In the genomic region with DNA sequence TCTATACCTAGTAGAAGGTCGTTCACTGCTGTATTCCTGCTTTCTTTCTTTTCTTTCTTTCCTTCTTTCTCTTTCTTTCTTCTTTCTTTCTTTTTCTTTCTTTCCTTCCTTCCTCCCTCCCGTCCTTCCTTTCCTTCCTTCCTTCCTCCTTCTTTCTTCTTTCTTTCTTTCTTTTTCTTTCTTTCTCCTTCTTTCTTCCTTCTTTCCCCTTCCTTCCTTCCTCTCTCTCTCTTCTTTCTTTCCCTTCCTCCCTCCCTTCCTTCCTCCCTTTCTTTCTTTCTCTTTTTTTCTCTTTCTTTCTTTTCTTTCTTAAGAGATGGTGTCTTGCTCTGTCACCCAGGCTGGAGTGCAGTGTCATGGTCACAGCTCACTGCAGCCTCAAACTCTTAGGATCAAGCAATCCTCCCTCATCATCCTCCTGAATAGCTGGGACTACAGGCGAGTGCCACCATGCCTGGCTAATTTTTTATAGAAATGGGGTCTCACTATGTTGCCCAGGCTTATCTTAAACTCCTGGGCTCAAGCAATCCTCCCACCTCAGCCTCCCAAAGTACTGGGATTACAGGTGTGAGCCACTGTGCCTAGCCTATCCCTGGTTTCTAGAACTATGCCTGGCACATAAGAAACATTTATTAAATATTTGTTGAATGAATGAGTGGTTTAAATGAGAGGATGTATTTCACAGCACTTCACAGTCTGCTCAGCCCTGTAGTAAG, we compare ENCODE assay signal across 27 cellular contexts. TPM values are rescaled to one million over a fixed set of nuclear protein-coding genes. Genes with fewer than 3 reads are reported as not detected.
"Had no signal": no experiment of that assay in that cellular context is flagged by ENCODE, and none has a peak within 500 bp of the region (broad histone marks: within the 10 kb centered on the region; RNA-seq: fewer than 3 reads in every experiment).

No MANE protein-coding gene starts in this region.

- H3K4me1 ChIP-seq: colonic mucosa, neural progenitor cell, parathyroid adenoma had no signal

- H3K36me3 Mint-ChIP-seq: activated CD8-positive, alpha-beta memory T cell treated with anti-CD3 and anti-CD28 coated beads, Interleukin-2, amount 10 ng/mL, durations not matched to agents 7 days and 5 days; neural progenitor cell had no signal

- H3K9me3 Mint-ChIP-seq: activated B cell treated with CpG ODN at 0.5 μM for 24 hours; activated CD8-positive, alpha-beta T cell treated with anti-CD3 and anti-CD28 coated beads for 36 hours; activated naive CD4-positive, alpha-beta T cell treated with anti-CD3 and anti-CD28 coated beads for 36 hours had no signal

- H3K9me3 ChIP-seq: colonic mucosa, esophagus squamous epithelium, left lung, lower lobe of right lung, psoas muscle, suprapubic skin, tibial artery had no signal

- H3K27ac ChIP-seq: colonic mucosa, epithelial cell of prostate, esophagus squamous epithelium, left lung, lower lobe of right lung, neural progenitor cell, parathyroid adenoma, psoas muscle, suprapubic skin, tibial artery had no signal

- H3K27ac Mint-ChIP-seq: activated B cell treated with CpG ODN at 0.5 μM for 24 hours; activated CD8-positive, alpha-beta memory T cell treated with anti-CD3 and anti-CD28 coated beads, Interleukin-2, amount 10 ng/mL, durations not matched to agents 7 days and 5 days; activated CD8-positive, alpha-beta T cell treated with anti-CD3 and anti-CD28 coated beads for 36 hours; activated naive CD4-positive, alpha-beta T cell treated with anti-CD3 and anti-CD28 coated beads for 36 hours; neural progenitor cell had no signal

- DNase-seq: activated B cell treated with CpG ODN at 0.5 μM for 24 hours; activated CD4-positive, alpha-beta T cell treated with anti-CD3 and anti-CD28 coated beads, Interleukin-2, amount 50 U/mL, for 1 hour; activated CD8-positive, alpha-beta memory T cell treated with anti-CD3 and anti-CD28 coated beads, Interleukin-2, amount 10 ng/mL, durations not matched to agents 7 days and 5 days; activated CD8-positive, alpha-beta T cell treated with anti-CD3 and anti-CD28 coated beads for 36 hours; activated naive CD4-positive, alpha-beta T cell treated with anti-CD3 and anti-CD28 coated beads for 36 hours; cerebellar nuclear complex; colonic mucosa; effector CD8-positive, alpha-beta T cell; esophagus squamous epithelium; foreskin melanocyte; left lung; lower lobe of right lung; mesenchymal stem cell; occipital lobe; stimulated activated CD4-positive, alpha-beta T cell treated with anti-CD3 and anti-CD28 coated beads, Interleukin-1b, Interleukin-23, amount 100 ng/mL, for 48 hours; stimulated activated naive CD4-positive, alpha-beta T cell; SW 1271; T-helper 2 cell had no signal

- H3K27me3 ChIP-seq: colonic mucosa, suprapubic skin had no signal

- H3K36me3 ChIP-seq: colonic mucosa, esophagus squamous epithelium, left lung, lower lobe of right lung, neural progenitor cell, suprapubic skin, tibial artery had no signal

- H3K27me3 Mint-ChIP-seq: activated B cell treated with CpG ODN at 0.5 μM for 24 hours; activated CD8-positive, alpha-beta T cell treated with anti-CD3 and anti-CD28 coated beads for 36 hours had no signal

- H3K4me3 Mint-ChIP-seq: activated CD8-positive, alpha-beta memory T cell treated with anti-CD3 and anti-CD28 coated beads, Interleukin-2, amount 10 ng/mL, durations not matched to agents 7 days and 5 days; activated CD8-positive, alpha-beta T cell treated with anti-CD3 and anti-CD28 coated beads for 36 hours; activated naive CD4-positive, alpha-beta T cell treated with anti-CD3 and anti-CD28 coated beads for 36 hours; neural progenitor cell had no signal

- ATAC-seq: activated CD8-positive, alpha-beta memory T cell treated with anti-CD3 and anti-CD28 coated beads, Interleukin-2, amount 10 ng/mL, durations not matched to agents 7 days and 5 days; activated CD8-positive, alpha-beta T cell treated with anti-CD3 and anti-CD28 coated beads for 36 hours; left lung; lower lobe of right lung; psoas muscle had no signal

- H3K4me3 ChIP-seq: colonic mucosa, esophagus squamous epithelium, left lung, lower lobe of right lung, neural progenitor cell, psoas muscle, smooth muscle cell, suprapubic skin, tibial artery had no signal

RNA-seq across cellular contexts. Expression of gene TTBK1, which starts 11.4 kb away (rescaled TPM):
- total RNA-seq: dermis microvascular lymphatic vessel endothelial cell, psoas muscle, smooth muscle cell, suprapubic skin, ureter had no signal
- polyA plus RNA-seq: smooth muscle cell had no signal
